Comparison of ENCODE assay signal across 10 cellular contexts in the genomic region with DNA sequence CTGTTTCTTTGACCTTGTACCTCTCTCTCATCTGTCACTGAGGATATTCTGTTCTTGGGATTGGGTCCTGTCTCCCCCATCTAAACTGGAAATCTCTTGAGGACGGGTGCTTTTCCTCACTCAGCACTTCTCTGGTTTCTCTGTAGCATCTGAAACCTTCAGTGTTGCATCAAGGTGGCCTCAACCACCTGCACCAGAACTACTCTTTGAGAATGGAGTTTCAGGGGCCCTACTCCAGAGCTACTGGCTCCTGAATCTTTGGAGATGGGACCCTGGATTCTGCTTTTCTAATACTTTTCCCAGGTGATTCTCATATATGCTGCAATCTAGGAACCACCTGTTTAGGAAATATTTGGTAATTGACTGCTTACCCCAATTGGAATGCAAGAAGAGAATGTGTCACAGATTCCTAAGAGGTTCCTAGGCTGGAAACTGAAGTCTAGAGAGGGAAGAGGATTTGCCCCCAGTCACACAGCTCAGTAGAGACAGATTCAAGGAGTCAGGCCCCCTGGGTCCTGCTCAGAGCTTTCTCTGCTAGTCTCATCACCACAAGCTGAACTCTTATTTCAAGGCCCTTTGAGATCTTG. TPM values are rescaled to one million over a fixed set of nuclear protein-coding genes. Genes with fewer than 3 reads are reported as not detected.
DNase-seq lines count a peak whose midpoint lies in the region; ATAC-seq lines count a peak whose summit lies in the region.
"Had no signal": no experiment of that assay in that cellular context is flagged by ENCODE, and none has a peak within 500 bp of the region (broad histone marks: within the 10 kb centered on the region; RNA-seq: fewer than 3 reads in every experiment).

No MANE protein-coding gene starts in this region.

- intact Hi-C loops in CD4-positive, alpha-beta memory T cell (cut with micrococcal nuclease): loop anchor here (1.0 kb wide), 2 partner anchors 11 to 12 kb away; no protein-coding TSS in a partner anchor
- intact Hi-C loops in activated T-helper 1 cell treated with anti-CD3 and anti-CD28 coated beads, Interleukin-12 subunit alpha, Interleukin-12 subunit beta, Interleukin-2, Interleukin-4 antibody, amounts not matched to agents 30 ng/mL and 10 ng/mL and 1 ng/mL, durations not matched to agents 14 hours and 24 hours and 36 hours (cut with micrococcal nuclease): loop anchor here (2.0 to 10.0 kb wide), 2 partner anchors 15 to 819 kb away; no protein-coding TSS in a partner anchor

- H3K4me1 ChIP-seq in CD4-positive, alpha-beta memory T cell (ENCODE audit: insufficient read depth, low read length): peaks cover 94% of the 10 kb centered on the region

- no peaks in the 10 kb centered on the region for H3K27me3 Mint-ChIP-seq in CD4-positive, alpha-beta memory T cell
- peaks cover 2% of the 10 kb centered on the region for H3K27me3 Mint-ChIP-seq in activated T-helper 1 cell treated with anti-CD3 and anti-CD28 coated beads, Interleukin-12 subunit alpha, Interleukin-12 subunit beta, Interleukin-2, Interleukin-4 antibody, amounts not matched to agents 30 ng/mL and 10 ng/mL and 1 ng/mL, durations not matched to agents 14 hours and 24 hours and 36 hours (ENCODE audit: insufficient read depth)

- peaks cover 73 to 99% (median 85%) of the 10 kb centered on the region in 4 donors for H3K4me1 Mint-ChIP-seq in CD4-positive, alpha-beta memory T cell
- H3K4me1 Mint-ChIP-seq in activated T-helper 1 cell treated with anti-CD3 and anti-CD28 coated beads, Interleukin-12 subunit alpha, Interleukin-12 subunit beta, Interleukin-2, Interleukin-4 antibody, amounts not matched to agents 30 ng/mL and 10 ng/mL and 1 ng/mL, durations not matched to agents 14 hours and 24 hours and 36 hours (ENCODE audit: low read depth): peaks cover 91% of the 10 kb centered on the region

- peak overlapping the region; percentile 24 to 46 for H3K4me3 ChIP-seq in CD4-positive, alpha-beta memory T cell (ENCODE audit: low read length in 2 of 2)
- H3K4me3 ChIP-seq: pancreas, SK-N-MC had no signal

- CTCF ChIA-PET in CD4-positive, alpha-beta memory T cell (lab: Charles Lee; ENCODE audit: partially characterized antibody): interaction anchor here (0.9 to 14.9 kb wide), 6 partner anchors 10 to 73 kb away, joined by 3 to 207 read pairs (median 53); a partner anchor contains a TSS

- H3K36me3 Mint-ChIP-seq in CD4-positive, alpha-beta memory T cell: peaks cover 50 to 89% of the 10 kb centered on the region in 2 donors
- peaks cover 89% of the 10 kb centered on the region for H3K36me3 Mint-ChIP-seq in activated T-helper 1 cell treated with anti-CD3 and anti-CD28 coated beads, Interleukin-12 subunit alpha, Interleukin-12 subunit beta, Interleukin-2, Interleukin-4 antibody, amounts not matched to agents 30 ng/mL and 10 ng/mL and 1 ng/mL, durations not matched to agents 14 hours and 24 hours and 36 hours (ENCODE audit: low read depth)

- H3K9me3 Mint-ChIP-seq in CD4-positive, alpha-beta memory T cell: peaks cover 0 to 2% (median 0%) of the 10 kb centered on the region in 8 donors
- H3K9me3 Mint-ChIP-seq in activated T-helper 1 cell treated with anti-CD3 and anti-CD28 coated beads, Interleukin-12 subunit alpha, Interleukin-12 subunit beta, Interleukin-2, Interleukin-4 antibody, amounts not matched to agents 30 ng/mL and 10 ng/mL and 1 ng/mL, durations not matched to agents 14 hours and 24 hours and 36 hours: no peaks in the 10 kb centered on the region

- H3K27ac ChIP-seq in CD4-positive, alpha-beta memory T cell (ENCODE audit: low read depth, low read length): peak overlapping the region; percentile 53
- H3K27ac ChIP-seq in caudate nucleus (ENCODE audit: low read depth, low read length): no peak overlapping the region
- H3K27ac ChIP-seq: pancreas, SK-N-MC had no signal

- POLR2A ChIA-PET in CD4-positive, alpha-beta memory T cell (lab: Charles Lee; ENCODE audit: partially characterized antibody): interaction anchor here (0.9 to 21.6 kb wide), 9 partner anchors 7 to 362 kb away, joined by 3 to 786 read pairs (median 4); a partner anchor contains a TSS

- H3K27ac Mint-ChIP-seq in CD4-positive, alpha-beta memory T cell: peak overlapping the region; percentile 88 to 94 (median 94)
- peak overlapping the region; percentile 91 for H3K27ac Mint-ChIP-seq in activated T-helper 1 cell treated with anti-CD3 and anti-CD28 coated beads, Interleukin-12 subunit alpha, Interleukin-12 subunit beta, Interleukin-2, Interleukin-4 antibody, amounts not matched to agents 30 ng/mL and 10 ng/mL and 1 ng/mL, durations not matched to agents 14 hours and 24 hours and 36 hours

- no peak for DNase-seq in CD4-positive, alpha-beta memory T cell
- DNase-seq in activated T-helper 1 cell treated with anti-CD3 and anti-CD28 coated beads, Interleukin-12 subunit alpha, Interleukin-12 subunit beta, Interleukin-2, Interleukin-4 antibody, amounts not matched to agents 30 ng/mL and 10 ng/mL and 1 ng/mL, durations not matched to agents 14 hours and 24 hours and 36 hours (ENCODE audit: low spot score): no peak
- DNase-seq in RKO (ENCODE audit: low spot score) (no peak), cortex of kidney (lab: John Stamatoyannopoulos, UW) (no peak), NK-92 (lab: John Stamatoyannopoulos, UW; ENCODE audit: unreplicated experiment) (no peak), caudate nucleus (lab: John Stamatoyannopoulos, UW) (no peak)

- H3K4me3 Mint-ChIP-seq in CD4-positive, alpha-beta memory T cell: peak overlapping the region; percentile 73 to 92 (median 84)
- peak overlapping the region; percentile 78 for H3K4me3 Mint-ChIP-seq in activated T-helper 1 cell treated with anti-CD3 and anti-CD28 coated beads, Interleukin-12 subunit alpha, Interleukin-12 subunit beta, Interleukin-2, Interleukin-4 antibody, amounts not matched to agents 30 ng/mL and 10 ng/mL and 1 ng/mL, durations not matched to agents 14 hours and 24 hours and 36 hours

- peaks cover 74% of the 10 kb centered on the region for H3K36me3 ChIP-seq in CD4-positive, alpha-beta memory T cell (ENCODE audit: insufficient read depth, low read length)
- H3K36me3 ChIP-seq: pancreas had no signal

- no peaks in the 10 kb centered on the region for H3K27me3 ChIP-seq in CD4-positive, alpha-beta memory T cell (ENCODE audit: insufficient read depth, low read length)
- H3K27me3 ChIP-seq: pancreas had no signal

- peak; percentile 41 for ATAC-seq in GM19395 (IDR thresholded peaks at IDR 0.05; ENCODE audit: unreplicated experiment)
- ATAC-seq in HG03060 (IDR thresholded peaks at IDR 0.05; ENCODE audit: low read depth, unreplicated experiment): peak; percentile 15

- H3K9me3 ChIP-seq in CD4-positive, alpha-beta memory T cell (ENCODE audit: control insufficient read depth in 1 of 2, low read length in 2 of 2): no peaks in the 10 kb centered on the region
- H3K9me3 ChIP-seq: pancreas had no signal

RNA-seq across cellular contexts. Expression of a gene that starts 48.8 kb away (rescaled TPM):
- 10 to 100 TPM; 53.5 to 54.5 TPM for total RNA-seq in CD4-positive, alpha-beta memory T cell
- 10 to 100 TPM; 33.5 to 38.9 TPM for polyA plus RNA-seq in CD4-positive, alpha-beta memory T cell
- 89.1 and 101 TPM in 2 replicates for total RNA-seq in activated T-helper 1 cell treated with anti-CD3 and anti-CD28 coated beads, Interleukin-12 subunit alpha, Interleukin-12 subunit beta, Interleukin-2, Interleukin-4 antibody, amounts not matched to agents 30 ng/mL and 10 ng/mL and 1 ng/mL, durations not matched to agents 14 hours and 24 hours and 36 hours

RNA-seq across cellular contexts. Expression of a gene that starts 56.1 kb away (rescaled TPM):
- 100 to 1,000 TPM; 186 to 190 TPM for total RNA-seq in CD4-positive, alpha-beta memory T cell
- polyA plus RNA-seq in CD4-positive, alpha-beta memory T cell: 100 to 1,000 TPM; 249 to 298 TPM
- total RNA-seq in activated T-helper 1 cell treated with anti-CD3 and anti-CD28 coated beads, Interleukin-12 subunit alpha, Interleukin-12 subunit beta, Interleukin-2, Interleukin-4 antibody, amounts not matched to agents 30 ng/mL and 10 ng/mL and 1 ng/mL, durations not matched to agents 14 hours and 24 hours and 36 hours: 220 and 221 TPM in 2 replicates
